Comparison of ENCODE assay signal across 9 cellular contexts in genomic region chr1:228084797-228085196, GRCh38. TPM values are rescaled to one million over a fixed set of nuclear protein-coding genes. Genes with fewer than 3 reads are reported as not detected.
DNase-seq lines count a peak whose midpoint lies in the region; ATAC-seq and TF ChIP-seq lines count a peak whose summit lies in the region.
"Had no signal": no experiment of that assay in that cellular context is flagged by ENCODE, and none has a peak within 500 bp of the region (broad histone marks: within the 10 kb centered on the region; RNA-seq: fewer than 3 reads in every experiment).

No MANE protein-coding gene starts in this region.

- H3K4me3 Mint-ChIP-seq in T-helper 17 cell: peak overlapping the region; percentile 95

- H3K27ac ChIP-seq in rectal smooth muscle tissue (ENCODE audit: low read depth, low read length): no peak overlapping the region

- H3K9me3 ChIP-seq in T-helper 17 cell (ENCODE audit: control insufficient read depth, low read length, poor library complexity, severe bottlenecking): no peaks in the 10 kb centered on the region

- no peak for ATAC-seq in T-helper 17 cell
- ATAC-seq in HG02642 (IDR thresholded peaks at IDR 0.05; ENCODE audit: poor library complexity, unreplicated experiment): no peak

- H3K27me3 Mint-ChIP-seq in T-helper 17 cell: no peaks in the 10 kb centered on the region

- DNase-seq in T-helper 17 cell (no peak), fibroblast of the aortic adventitia (ENCODE audit: low read depth) (no peak), HCEC 1CT (no peak), NCI-H1694 treated with DMSO at 0.1 percent for 48 hours (lab: John Stamatoyannopoulos, UW) (no peak), DMS 273 (lab: John Stamatoyannopoulos, UW; ENCODE audit: unreplicated experiment) (no peak)
- DNase-seq: NCI-H2171 had no signal

- H3K36me3 Mint-ChIP-seq in T-helper 17 cell (ENCODE audit: low read depth): no peaks in the 10 kb centered on the region

- H3K27ac Mint-ChIP-seq in T-helper 17 cell: peak overlapping the region; percentile 94

- H3K4me3 ChIP-seq in GM08714 (ENCODE audit: low read length): peak overlapping the region; percentile 66
- H3K4me3 ChIP-seq in fibroblast of the aortic adventitia (ENCODE audit: low read depth, low read length): peak overlapping the region; percentile 95
- peak overlapping the region; percentile 83 for H3K4me3 ChIP-seq in rectal smooth muscle tissue (ENCODE audit: low read length)

- H3K4me1 ChIP-seq in rectal smooth muscle tissue (ENCODE audit: control insufficient read depth, insufficient read depth, low read length): peaks cover 44% of the 10 kb centered on the region

- H3K27me3 ChIP-seq in rectal smooth muscle tissue (ENCODE audit: control insufficient read depth, insufficient read depth, low read length): no peaks in the 10 kb centered on the region

- H3K9ac ChIP-seq in rectal smooth muscle tissue (ENCODE audit: low read length): no peak overlapping the region

- TF ChIP-seq CTCF in fibroblast of the aortic adventitia (IDR thresholded peaks at IDR 0.05; ENCODE audit: insufficient read depth, low read length): no peak

- peaks cover 61% of the 10 kb centered on the region for H3K4me1 Mint-ChIP-seq in T-helper 17 cell

- no peaks in the 10 kb centered on the region for H3K36me3 ChIP-seq in rectal smooth muscle tissue (ENCODE audit: control insufficient read depth, insufficient read depth, low read length)

RNA-seq across cellular contexts. Expression of gene ARF1, which starts 2.3 kb away (rescaled TPM):
- total RNA-seq in T-helper 17 cell: 100 to 1,000 TPM; 325 to 382 TPM
- total RNA-seq in fibroblast of the aortic adventitia (ENCODE audit: low replicate concordance): 58.0 and 246 TPM in 2 replicates

RNA-seq across cellular contexts. Expression of gene C1orf35, which starts 18.3 kb away (rescaled TPM):
- 10 to 100 TPM; 20.9 to 21.6 TPM for total RNA-seq in T-helper 17 cell
- total RNA-seq in fibroblast of the aortic adventitia (ENCODE audit: low replicate concordance): 5.9 and 21.8 TPM in 2 replicates

RNA-seq across cellular contexts. Expression of gene MRPL55, which starts 24.3 kb away (rescaled TPM):
- 10 to 100 TPM; 55.2 to 59.9 TPM for total RNA-seq in T-helper 17 cell
- 32.5 and 74.1 TPM in 2 replicates for total RNA-seq in fibroblast of the aortic adventitia (ENCODE audit: low replicate concordance)

RNA-seq across cellular contexts. Expression of gene GUK1, which starts 55.3 kb away (rescaled TPM):
- total RNA-seq in T-helper 17 cell (100 to 1,000 TPM; 233 to 245 TPM), fibroblast of the aortic adventitia (ENCODE audit: low replicate concordance) (171 and 217 TPM in 2 replicates)
